In genomic region chr1:40302475-40302874, GRCh38 we compare ENCODE assay signal across 37 cellular contexts. TPM values are rescaled to one million over a fixed set of nuclear protein-coding genes. Genes with fewer than 3 reads are reported as not detected.
"Had no signal": no experiment of that assay in that cellular context is flagged by ENCODE, and none has a peak within 500 bp of the region (broad histone marks: within the 10 kb centered on the region; RNA-seq: fewer than 3 reads in every experiment).

No MANE protein-coding gene starts in this region.

- H3K27me3 Mint-ChIP-seq: activated CD4-positive, alpha-beta memory T cell treated with anti-CD3 and anti-CD28 coated beads for 36 hours; activated CD4-positive, alpha-beta T cell treated with anti-CD3 and anti-CD28 coated beads for 36 hours; activated CD4-positive, alpha-beta T cell treated with anti-CD3 and anti-CD28 coated beads, Interleukin-2, amount 10 ng/mL, durations not matched to agents 24 days and 14 days; activated CD8-positive, alpha-beta memory T cell treated with anti-CD3 and anti-CD28 coated beads, Interleukin-2, amount 10 ng/mL, durations not matched to agents 7 days and 5 days; activated naive CD8-positive, alpha-beta T cell; central memory CD8-positive, alpha-beta T cell; effector memory CD8-positive, alpha-beta T cell had no signal

- H3K27ac ChIP-seq: brain microvascular endothelial cell, coronary artery, esophagus muscularis mucosa, gastrocnemius medialis had no signal

- H3K27ac Mint-ChIP-seq: activated CD4-positive, alpha-beta memory T cell treated with anti-CD3 and anti-CD28 coated beads for 36 hours; activated CD4-positive, alpha-beta T cell treated with anti-CD3 and anti-CD28 coated beads for 36 hours; activated CD4-positive, alpha-beta T cell treated with anti-CD3 and anti-CD28 coated beads, Interleukin-2, amount 10 ng/mL, durations not matched to agents 24 days and 14 days; activated CD8-positive, alpha-beta memory T cell treated with anti-CD3 and anti-CD28 coated beads, Interleukin-2, amount 10 ng/mL, durations not matched to agents 7 days and 5 days; activated CD8-positive, alpha-beta T cell treated with anti-CD3 and anti-CD28 coated beads, Interleukin-2, amount 10 ng/mL, durations not matched to agents 7 days and 5 days; activated naive CD8-positive, alpha-beta T cell; activated T-cell treated with anti-CD3 and anti-CD28 coated beads, Interleukin-2, amount 50 U/mL, for 72 hours; dendritic cell treated with granulocyte-macrophage colony-stimulating factor and Interleukin-4, amounts not matched to agents 40 ng/mL and 50 ng/mL, for 4 days; effector memory CD8-positive, alpha-beta T cell; T-helper 17 cell; T-helper 2 cell treated with Interferon-gamma antibody and Interleukin-4, amounts not matched to agents 5 μg/mL and 100 μg/mL, for 36 hours had no signal

- H3K27me3 ChIP-seq: foreskin keratinocyte had no signal

- H3K36me3 Mint-ChIP-seq: activated CD4-positive, alpha-beta memory T cell treated with anti-CD3 and anti-CD28 coated beads for 36 hours; activated CD8-positive, alpha-beta memory T cell treated with anti-CD3 and anti-CD28 coated beads, Interleukin-2, amount 10 ng/mL, durations not matched to agents 7 days and 5 days; activated naive CD8-positive, alpha-beta T cell had no signal

- H3K36me3 ChIP-seq: brain microvascular endothelial cell, esophagus muscularis mucosa, gastrocnemius medialis had no signal

- DNase-seq: activated CD4-positive, alpha-beta memory T cell treated with anti-CD3 and anti-CD28 coated beads for 36 hours; activated CD4-positive, alpha-beta T cell treated with anti-CD3 and anti-CD28 coated beads for 36 hours; activated CD4-positive, alpha-beta T cell treated with anti-CD3 and anti-CD28 coated beads, Interleukin-2, amount 10 ng/mL, durations not matched to agents 24 days and 14 days; activated CD4-positive, CD25-positive, alpha-beta regulatory T cell; activated CD4-positive, CD25-positive, alpha-beta regulatory T cell treated with anti-CD3 and anti-CD28 coated beads, Interleukin-2, amount 50 U/mL, for 72 hours; activated CD8-positive, alpha-beta memory T cell treated with anti-CD3 and anti-CD28 coated beads, Interleukin-2, amount 10 ng/mL, durations not matched to agents 7 days and 5 days; activated CD8-positive, alpha-beta memory T cell treated with anti-CD3 and anti-CD28 coated beads, Interleukin-2, amount 50 U/mL, for 4 hours; activated CD8-positive, alpha-beta T cell treated with anti-CD3 and anti-CD28 coated beads, Interleukin-2, amount 10 ng/mL, durations not matched to agents 7 days and 5 days; activated effector memory CD4-positive, alpha-beta T cell treated with Interleukin-2 at 50 U/mL for 16 hours; activated gamma-delta T cell treated with Interleukin-2 at 50 U/mL for 16 hours; activated naive CD4-positive, alpha-beta T cell treated with anti-CD3 and anti-CD28 coated beads, Interleukin-2, amount 50 U/mL, for 16 hours; activated naive CD4-positive, alpha-beta T cell treated with Interleukin-2 at 50 U/mL for 16 hours; activated T-cell treated with anti-CD3 and anti-CD28 coated beads, Interleukin-2, amount 50 U/mL, for 1 hour; activated T-cell treated with anti-CD3 and anti-CD28 coated beads, Interleukin-2, amount 50 U/mL, for 72 hours; amniotic stem cell; anterior cingulate cortex; brain microvascular endothelial cell; effector CD4-positive, alpha-beta T cell; effector memory CD8-positive, alpha-beta T cell; erythroblast; gastrocnemius medialis; glutamatergic neuron; T-helper 1 cell; T-helper 17 cell; T1000 had no signal

- H3K4me3 Mint-ChIP-seq: activated CD4-positive, alpha-beta memory T cell treated with anti-CD3 and anti-CD28 coated beads for 36 hours; activated CD4-positive, alpha-beta T cell treated with anti-CD3 and anti-CD28 coated beads for 36 hours; activated CD4-positive, alpha-beta T cell treated with anti-CD3 and anti-CD28 coated beads, Interleukin-2, amount 10 ng/mL, durations not matched to agents 24 days and 14 days; activated CD8-positive, alpha-beta memory T cell treated with anti-CD3 and anti-CD28 coated beads, Interleukin-2, amount 10 ng/mL, durations not matched to agents 7 days and 5 days; activated CD8-positive, alpha-beta T cell treated with anti-CD3 and anti-CD28 coated beads, Interleukin-2, amount 10 ng/mL, durations not matched to agents 7 days and 5 days; activated naive CD8-positive, alpha-beta T cell; activated T-cell treated with anti-CD3 and anti-CD28 coated beads, Interleukin-2, amount 50 U/mL, for 72 hours; central memory CD8-positive, alpha-beta T cell; dendritic cell treated with granulocyte-macrophage colony-stimulating factor and Interleukin-4, amounts not matched to agents 40 ng/mL and 50 ng/mL, for 4 days; effector memory CD8-positive, alpha-beta T cell; T-helper 17 cell; T-helper 2 cell treated with Interferon-gamma antibody and Interleukin-4, amounts not matched to agents 5 μg/mL and 100 μg/mL, for 36 hours had no signal

- H3K9me3 ChIP-seq: esophagus muscularis mucosa, gastrocnemius medialis had no signal

- H3K9me3 Mint-ChIP-seq: activated CD4-positive, alpha-beta memory T cell treated with anti-CD3 and anti-CD28 coated beads for 36 hours; activated CD4-positive, alpha-beta T cell treated with anti-CD3 and anti-CD28 coated beads, Interleukin-2, amount 10 ng/mL, durations not matched to agents 24 days and 14 days; activated T-cell treated with anti-CD3 and anti-CD28 coated beads, Interleukin-2, amount 50 U/mL, for 72 hours; central memory CD8-positive, alpha-beta T cell; dendritic cell treated with granulocyte-macrophage colony-stimulating factor and Interleukin-4, amounts not matched to agents 40 ng/mL and 50 ng/mL, for 4 days; effector memory CD8-positive, alpha-beta T cell; T-helper 2 cell treated with Interferon-gamma antibody and Interleukin-4, amounts not matched to agents 5 μg/mL and 100 μg/mL, for 36 hours had no signal

- H3K4me1 Mint-ChIP-seq: activated CD4-positive, alpha-beta T cell treated with anti-CD3 and anti-CD28 coated beads for 36 hours; activated CD4-positive, alpha-beta T cell treated with anti-CD3 and anti-CD28 coated beads, Interleukin-2, amount 10 ng/mL, durations not matched to agents 24 days and 14 days; activated CD8-positive, alpha-beta memory T cell treated with anti-CD3 and anti-CD28 coated beads, Interleukin-2, amount 10 ng/mL, durations not matched to agents 7 days and 5 days; central memory CD8-positive, alpha-beta T cell had no signal

- H3K4me1 ChIP-seq: esophagus muscularis mucosa, gastrocnemius medialis had no signal

- H3K4me3 ChIP-seq: coronary artery, esophagus muscularis mucosa, gastrocnemius medialis had no signal

RNA-seq across cellular contexts. Expression of gene TMCO2, which starts 54.7 kb away (rescaled TPM):
- total RNA-seq: activated CD4-positive, alpha-beta memory T cell treated with anti-CD3 and anti-CD28 coated beads for 36 hours; activated CD4-positive, alpha-beta T cell treated with anti-CD3 and anti-CD28 coated beads for 36 hours; activated CD4-positive, alpha-beta T cell treated with anti-CD3 and anti-CD28 coated beads, Interleukin-2, amount 10 ng/mL, durations not matched to agents 24 days and 14 days; activated CD8-positive, alpha-beta memory T cell treated with anti-CD3 and anti-CD28 coated beads for 36 hours; activated CD8-positive, alpha-beta T cell treated with anti-CD3 and anti-CD28 coated beads, Interleukin-2, amount 10 ng/mL, durations not matched to agents 7 days and 5 days; astrocyte; bronchial epithelial cell; cardiac septum; cerebellum; esophagus muscularis mucosa; foreskin keratinocyte; gastrocnemius medialis; T-helper 17 cell had no signal
